In genomic region chr3:130052366-130052765, GRCh38 we compare ENCODE assay signal across 6 cellular contexts. TPM values are rescaled to one million over a fixed set of nuclear protein-coding genes. Genes with fewer than 3 reads are reported as not detected.
"Had no signal": no experiment of that assay in that cellular context is flagged by ENCODE, and none has a peak within 500 bp of the region (broad histone marks: within the 10 kb centered on the region; RNA-seq: fewer than 3 reads in every experiment).

No MANE protein-coding gene starts in this region.

RNA-seq across cellular contexts. Expression of gene ALG1L2, which starts 29.3 kb away (rescaled TPM):
- total RNA-seq: HT1080, IMR-90, MCF 10A, PC-3, Right ventricle myocardium inferior, SJCRH30 had no signal
- polyA plus RNA-seq: IMR-90 had no signal
